ENCODE assay signal across 9 cellular contexts in genomic region chr11:64864135-64864472, GRCh38. TPM values are rescaled to one million over a fixed set of nuclear protein-coding genes. Genes with fewer than 3 reads are reported as not detected.
DNase-seq lines count a peak whose midpoint lies in the region; ATAC-seq, FAIRE-seq and TF ChIP-seq lines count a peak whose summit lies in the region.
"Had no signal": no experiment of that assay in that cellular context is flagged by ENCODE, and none has a peak within 500 bp of the region (broad histone marks: within the 10 kb centered on the region; RNA-seq: fewer than 3 reads in every experiment).

No MANE protein-coding gene starts in this region.

- DNase-seq in activated CD4-positive, alpha-beta T cell treated with anti-CD3 and anti-CD28 coated beads for 36 hours: no peak
- no peak for DNase-seq in activated CD4-positive, alpha-beta T cell treated with anti-CD3 and anti-CD28 coated beads, Interleukin-2, amount 50 U/mL, for 4 hours
- peak; percentile 70 for DNase-seq in MCF 10A (ENCODE audit: unreplicated experiment)
- no peak for DNase-seq in memory B cell (ENCODE audit: low spot score in 2 of 2)
- DNase-seq in thyroid gland: no peak
- DNase-seq in posterior vena cava (ENCODE audit: low spot score): no peak
- no peak for DNase-seq in HCEC 1CT
- no peak for DNase-seq in D721Med (ENCODE audit: insufficient read length, low spot score)
- DNase-seq: activated CD4-positive, alpha-beta T cell treated with anti-CD3 and anti-CD28 coated beads for 1 hour had no signal

- TF ChIP-seq CTCF in MCF 10A (IDR thresholded peaks at IDR 0.05; ENCODE audit: unreplicated experiment) (no peak), thyroid gland (IDR thresholded peaks at IDR 0.05) (no peak), D721Med (IDR thresholded peaks at IDR 0.05; ENCODE audit: insufficient read depth, missing control alignments) (no peak)

- BruUV-seq in MCF 10A (replicated peaks; lab: Mats Ljungman, UMichigan): no TSS peak

- no peak for ATAC-seq in activated CD4-positive, alpha-beta T cell treated with anti-CD3 and anti-CD28 coated beads for 36 hours
- ATAC-seq in memory B cell (ENCODE audit: low read depth): no peak

- H3K27me3 ChIP-seq in thyroid gland: no peaks in the 10 kb centered on the region

- FAIRE-seq in D721Med (lab: Jason Lieb, UNC): no peak

- no peak overlapping the region for H3K4me3 ChIP-seq in thyroid gland (replicated peaks in 1 of 3)

- no peaks in the 10 kb centered on the region for H3K27me3 Mint-ChIP-seq in activated CD4-positive, alpha-beta T cell treated with anti-CD3 and anti-CD28 coated beads for 36 hours
- H3K27me3 Mint-ChIP-seq in MCF 10A (ENCODE audit: insufficient read depth, unreplicated experiment) (no peaks in the 10 kb centered on the region), memory B cell (no peaks in the 10 kb centered on the region)

- peaks cover 33 to 56% of the 10 kb centered on the region in 2 donors for H3K4me1 ChIP-seq in thyroid gland

- WGBS in thyroid gland, 2 donors: 63 to 86% methylated on average over 1 to 7 of the region's 9 CpGs

- H3K4me3 Mint-ChIP-seq in activated CD4-positive, alpha-beta T cell treated with anti-CD3 and anti-CD28 coated beads for 36 hours: peak overlapping the region; percentile 64
- H3K4me3 Mint-ChIP-seq in MCF 10A (ENCODE audit: unreplicated experiment): no peak overlapping the region
- H3K4me3 Mint-ChIP-seq in memory B cell: peak overlapping the region; percentile 63

- no peaks in the 10 kb centered on the region for H3K9me3 ChIP-seq in thyroid gland

- intact Hi-C loops in activated CD4-positive, alpha-beta T cell treated with anti-CD3 and anti-CD28 coated beads for 36 hours (cut with DNase I, micrococcal nuclease): loop anchor here in 1 of 2 experiments (5.0 kb wide), 1 partner anchor 563 kb away; no protein-coding TSS in a partner anchor
- intact Hi-C loops in MCF 10A (cut with micrococcal nuclease): no loop called here
- intact Hi-C loops in thyroid gland (cut with DNase I): no loop called here
- intact Hi-C loops in posterior vena cava (cut with DNase I): no loop called here

- H3K36me3 Mint-ChIP-seq in activated CD4-positive, alpha-beta T cell treated with anti-CD3 and anti-CD28 coated beads for 36 hours (ENCODE audit: low read depth): peaks cover 44% of the 10 kb centered on the region
- H3K36me3 Mint-ChIP-seq in MCF 10A (ENCODE audit: insufficient read depth, unreplicated experiment) (peaks cover 8% of the 10 kb centered on the region), memory B cell (peaks cover 19% of the 10 kb centered on the region)

- H3K4me1 Mint-ChIP-seq in activated CD4-positive, alpha-beta T cell treated with anti-CD3 and anti-CD28 coated beads for 36 hours: peaks cover 95% of the 10 kb centered on the region
- H3K4me1 Mint-ChIP-seq in MCF 10A (ENCODE audit: insufficient read depth, unreplicated experiment) (peaks cover 38% of the 10 kb centered on the region), memory B cell (peaks cover 62% of the 10 kb centered on the region)

- peaks cover 5% of the 10 kb centered on the region for H3K9me3 Mint-ChIP-seq in activated CD4-positive, alpha-beta T cell treated with anti-CD3 and anti-CD28 coated beads for 36 hours (ENCODE audit: low read depth)
- H3K9me3 Mint-ChIP-seq in MCF 10A (ENCODE audit: unreplicated experiment): no peaks in the 10 kb centered on the region
- H3K9me3 Mint-ChIP-seq in memory B cell: peaks cover 2% of the 10 kb centered on the region

- H3K36me3 ChIP-seq in thyroid gland: peaks cover 5 to 7% of the 10 kb centered on the region in 2 donors

- POLR2A ChIA-PET in activated CD4-positive, alpha-beta T cell treated with anti-CD3 and anti-CD28 coated beads for 36 hours (lab: Charles Lee): interaction anchor here (0.6 to 8.6 kb wide), 5 partner anchors 8 to 1030 kb away, joined by 4 to 128 read pairs (median 11); partner anchors contain the start of gene EHD1
- POLR2A ChIA-PET in MCF 10A (lab: Yijun Ruan, JAX): interaction anchor here (0.6 to 9.2 kb wide), 8 partner anchors 8 to 270 kb away, joined by 3 to 103 read pairs (median 5); partner anchors contain the start of genes EHD1, FAU, MRPL49 and SYVN1

- peak overlapping the region; percentile 95 for H3K27ac Mint-ChIP-seq in activated CD4-positive, alpha-beta T cell treated with anti-CD3 and anti-CD28 coated beads for 36 hours
- H3K27ac Mint-ChIP-seq in MCF 10A (ENCODE audit: low read depth, unreplicated experiment): peak overlapping the region; percentile 49
- H3K27ac Mint-ChIP-seq in memory B cell: peak overlapping the region; percentile 94

- CTCF ChIA-PET in activated CD4-positive, alpha-beta T cell treated with anti-CD3 and anti-CD28 coated beads for 36 hours (lab: Charles Lee): interaction anchor here (1.0 to 8.4 kb wide), 8 partner anchors 10 to 85 kb away, joined by 3 to 139 read pairs (median 11); partner anchors contain the start of genes CDC42BPG, EHD1 and SF1
- CTCF ChIA-PET in MCF 10A (lab: Yijun Ruan, JAX): interaction anchor here (0.6 to 6.2 kb wide), 5 partner anchors 9 to 533 kb away, joined by 3 to 48 read pairs (median 5); partner anchors contain the start of genes CDC42BPG and EHD1

- no peak for TF ChIP-seq POLR2A in thyroid gland (IDR thresholded peaks at IDR 0.05)

- H3K27ac ChIP-seq in thyroid gland: peak overlapping the region; percentile 41 to 79 (median 72)

RNA-seq across cellular contexts. Expression of gene EHD1, which starts 14.3 kb away (rescaled TPM):
- total RNA-seq in activated CD4-positive, alpha-beta T cell treated with anti-CD3 and anti-CD28 coated beads for 36 hours: 10 to 100 TPM; 71.0 to 73.6 TPM
- total RNA-seq in MCF 10A (2022) (67.9 and 80.6 TPM in 2 replicates), thyroid gland (10 to 100 TPM; 53.5 to 90.7 (median 67.4) TPM), posterior vena cava (100 to 1,000 TPM; 135 to 164 TPM)

RNA-seq across cellular contexts. Expression of gene CDC42BPG, which starts 19.7 kb away (rescaled TPM):
- under 1 TPM; 0.28 to 0.39 TPM for total RNA-seq in activated CD4-positive, alpha-beta T cell treated with anti-CD3 and anti-CD28 coated beads for 36 hours
- total RNA-seq in MCF 10A (2022) (3.0 and 3.7 TPM in 2 replicates), thyroid gland (10 to 100 TPM in 2 of 4 donors, 1 to 10 TPM in 2; 7.8 to 13.9 (median 10.2) TPM), posterior vena cava (under 1 TPM; 0.37 to 0.38 TPM)

RNA-seq across cellular contexts. Expression of gene ATG2A, which starts 52.9 kb away (rescaled TPM):
- total RNA-seq in activated CD4-positive, alpha-beta T cell treated with anti-CD3 and anti-CD28 coated beads for 36 hours: 10 to 100 TPM; 15.8 to 16.7 TPM
- total RNA-seq in MCF 10A (2022) (28.7 and 29.9 TPM in 2 replicates), thyroid gland (10 to 100 TPM; 19.5 to 43.1 (median 36.7) TPM), posterior vena cava (10 to 100 TPM; 12.3 to 14.9 TPM)

RNA-seq across cellular contexts. Expression of gene MEN1, which starts 53.8 kb away (rescaled TPM):
- 10 to 100 TPM; 34.8 to 38.5 TPM for total RNA-seq in activated CD4-positive, alpha-beta T cell treated with anti-CD3 and anti-CD28 coated beads for 36 hours
- total RNA-seq in MCF 10A (2022): 29.2 and 33.1 TPM in 2 replicates
- 10 to 100 TPM; 23.5 to 31.5 (median 25.1) TPM for total RNA-seq in thyroid gland
- total RNA-seq in posterior vena cava: 1 to 10 TPM; 9.2 to 9.4 TPM
